ENCODE assay signal across 18 cellular contexts in the genomic region with DNA sequence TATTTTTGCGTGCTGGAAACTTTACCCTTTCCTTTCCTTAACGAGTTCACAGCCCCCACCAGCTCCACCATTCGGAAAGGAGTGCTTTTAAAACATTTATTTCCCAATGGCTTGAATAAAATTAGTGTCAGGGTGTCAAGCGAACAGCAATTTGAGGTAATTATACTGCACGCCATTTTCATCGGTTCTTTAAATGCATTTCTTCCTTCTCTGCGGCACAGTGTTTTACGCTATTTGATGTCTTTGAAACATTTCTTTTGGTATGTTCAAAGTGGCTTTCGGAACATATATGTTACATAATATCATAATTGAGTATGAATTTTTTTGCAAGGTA. TPM values are rescaled to one million over a fixed set of nuclear protein-coding genes. Genes with fewer than 3 reads are reported as not detected.
DNase-seq lines count a peak whose midpoint lies in the region; TF ChIP-seq lines count a peak whose summit lies in the region.
"Had no signal": no experiment of that assay in that cellular context is flagged by ENCODE, and none has a peak within 500 bp of the region (broad histone marks: within the 10 kb centered on the region; RNA-seq: fewer than 3 reads in every experiment).

No MANE protein-coding gene starts in this region.

- no peak overlapping the region for H3K27ac Mint-ChIP-seq in nephron
- H3K27ac Mint-ChIP-seq in immature natural killer cell = no peak overlapping the region
- H3K27ac Mint-ChIP-seq: activated naive CD4-positive, alpha-beta T cell treated with anti-CD3 and anti-CD28 coated beads, Interleukin-2, amount 50 U/mL, for 24 hours had no signal

- no peaks in the 10 kb centered on the region for H3K9me3 Mint-ChIP-seq in nephron
- H3K9me3 Mint-ChIP-seq in immature natural killer cell = peaks cover 6 to 49% (median 14%) of the 10 kb centered on the region in 6 donors
- H3K9me3 Mint-ChIP-seq: central memory CD8-positive, alpha-beta T cell had no signal

- H3K9me3 ChIP-seq in tibial artery (no peaks in the 10 kb centered on the region), sigmoid colon (no peaks in the 10 kb centered on the region)
- H3K9me3 ChIP-seq: thyroid gland had no signal

- H3K36me3 ChIP-seq in ACC112 (ENCODE audit: insufficient read depth, low read length) (no peaks in the 10 kb centered on the region), tibial artery (no peaks in the 10 kb centered on the region), sigmoid colon (no peaks in the 10 kb centered on the region)
- H3K36me3 ChIP-seq: thyroid gland had no signal

- TF ChIP-seq EP300 in sigmoid colon (IDR thresholded peaks at IDR 0.05) = no peak

- H3K4me1 ChIP-seq in ACC112 (ENCODE audit: control insufficient read depth, insufficient read depth, low read length, unreplicated experiment) (peaks cover 17% of the 10 kb centered on the region), tibial artery (peaks cover 0 to 41% (median 18%) of the 10 kb centered on the region in 4 donors), sigmoid colon (peaks cover 0 to 40% (median 34%) of the 10 kb centered on the region in 4 donors)
- H3K4me1 ChIP-seq: thyroid gland had no signal

- no peaks in the 10 kb centered on the region for H3K79me2 ChIP-seq in ACC112 (ENCODE audit: control insufficient read depth, insufficient read depth, low read length, unreplicated experiment)

- no peak for TF ChIP-seq POLR2A in sigmoid colon (IDR thresholded peaks at IDR 0.05)

- intact Hi-C loops in dorsolateral prefrontal cortex (cut with DNase I) (loop anchor here (2.0 to 10.0 kb wide), 6 partner anchors 45 to 250 kb away; no protein-coding TSS in a partner anchor), tibial artery (cut with DNase I; ENCODE audit: low total_unique reads) (no loop called here), sigmoid colon (cut with DNase I) (no loop called here)

- peaks cover 43% of the 10 kb centered on the region for H3K4me1 Mint-ChIP-seq in nephron
- H3K4me1 Mint-ChIP-seq in immature natural killer cell = peaks cover 0 to 12% of the 10 kb centered on the region in 2 donors
- H3K4me1 Mint-ChIP-seq: activated naive CD4-positive, alpha-beta T cell treated with anti-CD3 and anti-CD28 coated beads, Interleukin-2, amount 50 U/mL, for 24 hours; central memory CD8-positive, alpha-beta T cell had no signal

- DNase-seq in NCI-H748 (lab: John Stamatoyannopoulos, UW; ENCODE audit: unreplicated experiment) (peak; percentile 75), dorsolateral prefrontal cortex (no peak), tibial artery (no peak), immature natural killer cell (no peak), sigmoid colon (no peak), NCI-H1694 (lab: John Stamatoyannopoulos, UW) (no peak)
- DNase-seq: activated CD4-positive, CD25-positive, alpha-beta regulatory T cell treated with anti-CD3 and anti-CD28 coated beads, Interleukin-2, amount 50 U/mL, for 72 hours; activated CD8-positive, alpha-beta memory T cell treated with anti-CD3 and anti-CD28 coated beads, Interleukin-2, amount 50 U/mL, for 4 hours; NCI-H2029 treated with DMSO at 0.1 percent for 48 hours; stimulated activated CD4-positive, alpha-beta T cell treated with anti-CD3 and anti-CD28 coated beads, Interleukin-2, amount 100 ng/mL, for 48 hours had no signal

- H3K27ac ChIP-seq in ACC112 (ENCODE audit: low read depth, low read length) = no peak overlapping the region
- peak overlapping the region; percentile 39 to 96 (median 91) for H3K27ac ChIP-seq in dorsolateral prefrontal cortex
- H3K27ac ChIP-seq in tibial artery = no peak overlapping the region
- no peak overlapping the region for H3K27ac ChIP-seq in sigmoid colon
- H3K27ac ChIP-seq: RWPE1, thyroid gland had no signal

- H3K27me3 ChIP-seq in ACC112 (ENCODE audit: insufficient read depth, low read length) = peaks cover 57% of the 10 kb centered on the region
- H3K27me3 ChIP-seq in dorsolateral prefrontal cortex = peaks cover 0 to 17% (median 0%) of the 10 kb centered on the region in 45 donors
- H3K27me3 ChIP-seq in tibial artery = peaks cover 0 to 49% of the 10 kb centered on the region in 2 donors
- peaks cover 5 to 68% (median 40%) of the 10 kb centered on the region in 3 donors for H3K27me3 ChIP-seq in sigmoid colon
- H3K27me3 ChIP-seq: thyroid gland had no signal

- TF ChIP-seq CTCF in dorsolateral prefrontal cortex (IDR thresholded peaks at IDR 0.05 in 54 of 56, conservative IDR thresholded peaks at IDR 0.05 in 2 of 56; ENCODE audit: low read depth in 1 of 56, partially characterized antibody in 56 of 56) = peak in 1 of 56 donors; percentile 13
- no peak for TF ChIP-seq CTCF in nephron (IDR thresholded peaks at IDR 0.05; ENCODE audit: unreplicated experiment in 3 of 3)
- no peak for TF ChIP-seq CTCF in tibial artery (IDR thresholded peaks at IDR 0.05)
- no peak for TF ChIP-seq CTCF in sigmoid colon (IDR thresholded peaks at IDR 0.05)

- WGBS in sigmoid colon, 2 donors = 15 to 22% methylated on average over 9 of the region's 9 CpGs

- H3K27me3 Mint-ChIP-seq in nephron (ENCODE audit: low read depth) (peaks cover 76% of the 10 kb centered on the region), immature natural killer cell (ENCODE audit: low read depth in 3 of 3) (peaks cover 5 to 34% (median 10%) of the 10 kb centered on the region in 3 donors)

- H3K4me3 ChIP-seq in ACC112 (ENCODE audit: low read depth, low read length) (peak overlapping the region; percentile 76), dorsolateral prefrontal cortex (peak overlapping the region; percentile 42 to 87 (median 70)), tibial artery (no peak overlapping the region), sigmoid colon (no peak overlapping the region)
- H3K4me3 ChIP-seq: thyroid gland had no signal

- no peaks in the 10 kb centered on the region for H3K36me3 Mint-ChIP-seq in nephron (ENCODE audit: low read depth)
- peaks cover 0 to 8% (median 3%) of the 10 kb centered on the region in 3 donors for H3K36me3 Mint-ChIP-seq in immature natural killer cell
- H3K36me3 Mint-ChIP-seq: activated naive CD4-positive, alpha-beta T cell treated with anti-CD3 and anti-CD28 coated beads, Interleukin-2, amount 50 U/mL, for 24 hours had no signal

- no peak overlapping the region for H2AFZ ChIP-seq in ACC112 (ENCODE audit: low read length, unreplicated experiment)

- peak overlapping the region; percentile 82 to 87 (median 87) for H3K4me3 Mint-ChIP-seq in nephron
- H3K4me3 Mint-ChIP-seq in immature natural killer cell = no peak overlapping the region
- H3K4me3 Mint-ChIP-seq: activated naive CD4-positive, alpha-beta T cell treated with anti-CD3 and anti-CD28 coated beads, Interleukin-2, amount 50 U/mL, for 24 hours; central memory CD8-positive, alpha-beta T cell had no signal

RNA-seq across cellular contexts. Expression of a gene that starts 0.3 kb away (rescaled TPM):
- total RNA-seq in dorsolateral prefrontal cortex (10 to 100 TPM; 24.5 to 76.6 (median 58.5) TPM), sigmoid colon (under 1 TPM in 1 of 4 donors, not detected in 3; 0.36 TPM)
- polyA plus RNA-seq in immature natural killer cell (not detected), sigmoid colon (under 1 TPM in 2 of 3 donors, not detected in 1; 0.03 to 0.23 TPM)
- total RNA-seq: T-helper 1 cell treated with Interleukin-12 subunit alpha and Interleukin-12 subunit beta and Interleukin-4 antibody, amounts not matched to agents 30 ng/mL and 1 ng/mL, for 36 hours; thyroid gland had no signal
- polyA plus RNA-seq: esophagus had no signal

Comparison
In these comparisons a context has a peak if more than half of its experiments do, and no peak if none do; other contexts are left out.
1. H3K27ac ChIP-seq: peak in dorsolateral prefrontal cortex (59 of 59); none in ACC112 (single experiment), tibial artery (0 of 2) and sigmoid colon (0 of 4).
2. H3K4me3 ChIP-seq: peak in ACC112 (single experiment) and dorsolateral prefrontal cortex (59 of 59); none in tibial artery (0 of 2) and sigmoid colon (0 of 4).
3. H3K4me3 Mint-ChIP-seq: peak in nephron (3 of 3); none in immature natural killer cell (0 of 5).
4. RNA of a gene that starts 0.3 kb away (total RNA-seq): 24.5 to 76.6 TPM in dorsolateral prefrontal cortex; 0.36 TPM in sigmoid colon; every median in the first group is over 10 times any median in the second.
5. intact Hi-C loops: an anchor here in dorsolateral prefrontal cortex (2.0 to 10.0 kb wide); none called in tibial artery and sigmoid colon.